In genomic region chr10:30192846-30193608, GRCh38 we compare ENCODE assay signal across 23 cellular contexts.
DNase-seq lines count a peak whose midpoint lies in the region; ATAC-seq and TF ChIP-seq lines count a peak whose summit lies in the region.
"Had no signal": no experiment of that assay in that cellular context is flagged by ENCODE, and none has a peak within 500 bp of the region (broad histone marks: within the 10 kb centered on the region; RNA-seq: fewer than 3 reads in every experiment).

No MANE protein-coding gene starts in this region.

- H3K4me1 ChIP-seq in OCI-LY3 (ENCODE audit: low read length) (peaks cover 12% of the 10 kb centered on the region), H9 (ENCODE audit: insufficient read depth, low read length) (no peaks in the 10 kb centered on the region)
- H3K4me1 ChIP-seq: gastrocnemius medialis had no signal

- no peak overlapping the region for H2BK5ac ChIP-seq in H9 (ENCODE audit: insufficient read length, low read length)

- 0 out of 5 replicates have a peak, but pooled peaks cover 0 to 8% of the 10 kb centered on the region in 2 experiments for H3K9me3 Mint-ChIP-seq in H9

- no peak overlapping the region for H3K56ac ChIP-seq in H9 (ENCODE audit: insufficient read length, low read depth, low read length)

- H3K4me3 Mint-ChIP-seq in H9, result no peak overlapping the region
- H3K4me3 Mint-ChIP-seq: activated naive CD8-positive, alpha-beta T cell treated with anti-CD3 and anti-CD28 coated beads, Interleukin-2, amount 10 ng/mL, durations not matched to agents 7 days and 5 days had no signal

- no peak overlapping the region for H2BK120ac ChIP-seq in H9 (ENCODE audit: low read depth, low read length, poor library complexity, severe bottlenecking)

- H3K36me3 ChIP-seq in OCI-LY3 (replicated peaks; ENCODE audit: low read depth, low read length), result no peaks in the 10 kb centered on the region
- H3K36me3 ChIP-seq: BLaER1 treated with 17β-estradiol and CSF1 and Interleukin-3, amounts not matched to agents 10 nM and 100 nM; gastrocnemius medialis; prostate gland had no signal

- POLR2A ChIA-PET in HEK293T (lab: Yijun Ruan, JAX), result no interaction called here

- WGBS in H9 (ENCODE audit: extremely low coverage, insufficient read length, low lambda C conversion rate), result no CpG with 5 or more reads among the region's 5 CpGs

- peaks cover 0 to 2% of the 10 kb centered on the region in 2 experiments; a peak in 1 of 4 replicates for H3K4me1 Mint-ChIP-seq in H9

- no peaks in the 10 kb centered on the region for H4K20me1 ChIP-seq in OCI-LY3 (ENCODE audit: insufficient read depth, low read length)
- H4K20me1 ChIP-seq in H9 (ENCODE audit: control insufficient read depth, insufficient read depth, insufficient read length), result no peaks in the 10 kb centered on the region
- H4K20me1 ChIP-seq: BLaER1 treated with 17β-estradiol and CSF1 and Interleukin-3, amounts not matched to agents 10 nM and 100 nM had no signal

- CTCF ChIA-PET in HEK293T (lab: Yijun Ruan, JAX), result no interaction called here

- no peak overlapping the region for H3T11ph ChIP-seq in H9 (ENCODE audit: low read length)

- ATAC-seq in GM18498 (IDR thresholded peaks at IDR 0.05; ENCODE audit: unreplicated experiment) (peak; percentile 55), GM19452 (IDR thresholded peaks at IDR 0.05; ENCODE audit: unreplicated experiment) (peak; percentile 77), HG02970 (IDR thresholded peaks at IDR 0.05; ENCODE audit: low FRiP score, unreplicated experiment) (peak; percentile 85)
- ATAC-seq: esophagus mucosa, gastrocnemius medialis had no signal

- H3K79me2 ChIP-seq in OCI-LY3 (ENCODE audit: low read length) (no peaks in the 10 kb centered on the region), H9 (ENCODE audit: insufficient read depth, low read length) (no peaks in the 10 kb centered on the region)

- DNase-seq in amniotic stem cell (lab: John Stamatoyannopoulos, UW) (no peak), HEK293T (ENCODE audit: extremely low spot score) (no peak), cortex of kidney (lab: John Stamatoyannopoulos, UW) (no peak), H9 (no peak)
- DNase-seq: activated CD8-positive, alpha-beta memory T cell treated with anti-CD3 and anti-CD28 coated beads, Interleukin-2, amount 50 U/mL, for 4 hours; activated naive CD8-positive, alpha-beta T cell treated with anti-CD3 and anti-CD28 coated beads, Interleukin-2, amount 10 ng/mL, durations not matched to agents 7 days and 5 days; Calu3; effector CD8-positive, alpha-beta T cell; gastrocnemius medialis; Karpas-422; kidney; NCI-H187; NCI-H226; NCI-H748 treated with DMSO at 0.1 percent for 48 hours; substantia nigra had no signal

- no peak overlapping the region for H2BK12ac ChIP-seq in H9 (ENCODE audit: insufficient read length, low read depth, low read length)

- H3K27me3 ChIP-seq in OCI-LY3 (ENCODE audit: low read depth, low read length) (no peaks in the 10 kb centered on the region), H9 (ENCODE audit: insufficient read depth, low read length) (no peaks in the 10 kb centered on the region)
- H3K27me3 ChIP-seq: BLaER1 treated with 17β-estradiol and CSF1 and Interleukin-3, amounts not matched to agents 10 nM and 100 nM; gastrocnemius medialis had no signal

- H3K23me2 ChIP-seq in H9 (ENCODE audit: insufficient read length, low read depth, low read length, poor library complexity, severe bottlenecking), result no peaks in the 10 kb centered on the region

- no peak overlapping the region for H3K18ac ChIP-seq in H9 (ENCODE audit: insufficient read length, low read depth, low read length)

- no peak overlapping the region for H2BK20ac ChIP-seq in H9 (ENCODE audit: low read depth, low read length, poor library complexity, severe bottlenecking)

- H2AK5ac ChIP-seq in H9 (ENCODE audit: insufficient read length, low read length), result no peak overlapping the region

- H3K4ac ChIP-seq in H9 (ENCODE audit: low read depth, low read length), result no peak overlapping the region

- H3K79me1 ChIP-seq in H9 (ENCODE audit: insufficient read depth, low read depth, low read length, poor library complexity, severe bottlenecking), result no peaks in the 10 kb centered on the region

- no peaks in the 10 kb centered on the region for H3K9me3 ChIP-seq in OCI-LY3 (ENCODE audit: insufficient read depth, low read length)
- H3K9me3 ChIP-seq in H9 (ENCODE audit: control insufficient read depth, low read depth, low read length), result no peaks in the 10 kb centered on the region
- H3K9me3 ChIP-seq: gastrocnemius medialis, prostate gland had no signal

- H3K23ac ChIP-seq in H9 (ENCODE audit: insufficient read length, low read depth, low read length), result no peak overlapping the region

- H3K4me2 ChIP-seq in OCI-LY3 (ENCODE audit: low read length), result peak overlapping the region; percentile 50
- no peak overlapping the region for H3K4me2 ChIP-seq in H9 (ENCODE audit: insufficient read depth, insufficient read length, low read length)

- TF ChIP-seq CTCF in OCI-LY3 (IDR thresholded peaks at IDR 0.05; ENCODE audit: low read depth, low read length) (no peak), H9 (conservative IDR thresholded peaks at IDR 0.05) (no peak)

- no peak overlapping the region for H3K27ac Mint-ChIP-seq in H9
- H3K27ac Mint-ChIP-seq: activated naive CD8-positive, alpha-beta T cell treated with anti-CD3 and anti-CD28 coated beads, Interleukin-2, amount 10 ng/mL, durations not matched to agents 7 days and 5 days had no signal

- no peak overlapping the region for H3K4me3 ChIP-seq in OCI-LY3 (ENCODE audit: low read length)
- H3K4me3 ChIP-seq: BLaER1 treated with 17β-estradiol and CSF1 and Interleukin-3, amounts not matched to agents 10 nM and 100 nM; gastrocnemius medialis; lung; prostate gland had no signal

- no peak overlapping the region for H2AFZ ChIP-seq in OCI-LY3 (ENCODE audit: low read depth, low read length)
- H2AFZ ChIP-seq in H9 (ENCODE audit: low read length), result no peak overlapping the region

- H3K27ac ChIP-seq in OCI-LY3 (ENCODE audit: low read length) (no peak overlapping the region), H9 (ENCODE audit: insufficient read length, low read depth, low read length) (no peak overlapping the region)
- H3K27ac ChIP-seq: BLaER1 treated with 17β-estradiol and CSF1 and Interleukin-3, amounts not matched to agents 10 nM and 100 nM; gastrocnemius medialis; prostate gland had no signal

- H3K9ac ChIP-seq in OCI-LY3 (ENCODE audit: low read length) (no peak overlapping the region), H9 (ENCODE audit: extremely low read depth, insufficient read length, low read length) (no peak overlapping the region)
- H3K9ac ChIP-seq: BLaER1 treated with 17β-estradiol and CSF1 and Interleukin-3, amounts not matched to agents 10 nM and 100 nM had no signal

- H3K36me3 Mint-ChIP-seq in H9 (ENCODE audit: insufficient read depth in 1 of 3, low read depth in 3 of 3), result no peaks in the 10 kb centered on the region; a peak in 2 of 7 replicates
- H3K36me3 Mint-ChIP-seq: activated naive CD8-positive, alpha-beta T cell treated with anti-CD3 and anti-CD28 coated beads, Interleukin-2, amount 10 ng/mL, durations not matched to agents 7 days and 5 days had no signal

- H4K8ac ChIP-seq in H9 (replicated peaks; ENCODE audit: insufficient read length, low read depth, low read length), result no peak overlapping the region

- no peak overlapping the region for H4K91ac ChIP-seq in H9 (ENCODE audit: insufficient read length, low read depth, low read length)

- no peak overlapping the region for H2BK15ac ChIP-seq in H9 (ENCODE audit: low read depth, low read length)

- H4K5ac ChIP-seq in H9 (ENCODE audit: insufficient read length, low read depth, low read length), result no peak overlapping the region

- no peak overlapping the region for H3K14ac ChIP-seq in H9 (ENCODE audit: insufficient read depth, low read length)

- no peaks in the 10 kb centered on the region; the same call in 1 of the 2 replicates for H3K27me3 Mint-ChIP-seq in H9 (ENCODE audit: low read depth)

TF ChIP-seq in HEK293T, 16 proteins besides CTCF, POLR2A, EP300 and RAD21:
- no peak for TF ChIP-seq CTBP1 (IDR thresholded peaks at IDR 0.05; ENCODE audit: borderline replicate concordance)
- TF ChIP-seq FOXM1 (IDR thresholded peaks at IDR 0.05; ENCODE audit: borderline replicate concordance), result no peak
- no peak for TF ChIP-seq FOXA1 (IDR thresholded peaks at IDR 0.05)
- no peak for TF ChIP-seq SUZ12 (IDR thresholded peaks at IDR 0.05)
- no peak for TF ChIP-seq ARNT (IDR thresholded peaks at IDR 0.05)
- no peak for TF ChIP-seq BHLHE40 (IDR thresholded peaks at IDR 0.05; ENCODE audit: borderline replicate concordance)
- TF ChIP-seq LEF1 (IDR thresholded peaks at IDR 0.05; ENCODE audit: borderline replicate concordance), result no peak
- no peak for TF ChIP-seq FOXK2 (IDR thresholded peaks at IDR 0.05)
- no peak for TF ChIP-seq ZNF384 (IDR thresholded peaks at IDR 0.05)
- no peak for TF ChIP-seq NFRKB (IDR thresholded peaks at IDR 0.05)
- no peak for TF ChIP-seq PKNOX1 (IDR thresholded peaks at IDR 0.05)
- no peak for TF ChIP-seq SP1 (IDR thresholded peaks at IDR 0.05)
